In genomic region chr1:95233321-95233736, GRCh38 we compare ENCODE assay signal across 8 cellular contexts. TPM values are rescaled to one million over a fixed set of nuclear protein-coding genes. Genes with fewer than 3 reads are reported as not detected.
A peak's percentile ranks its signal among the peaks of the same experiment; 100 is the strongest.
DNase-seq lines count a peak whose midpoint lies in the region; ATAC-seq and TF ChIP-seq lines count a peak whose summit lies in the region.

No MANE protein-coding gene starts in this region.

- H3K9me3 Mint-ChIP-seq in activated naive CD4-positive, alpha-beta T cell treated with anti-CD3 and anti-CD28 coated beads for 36 hours: no peaks in the 10 kb centered on the region
- no peaks in the 10 kb centered on the region for H3K9me3 Mint-ChIP-seq in activated naive CD8-positive, alpha-beta T cell treated with anti-CD3 and anti-CD28 coated beads, Interleukin-2, amount 50 U/mL, for 24 hours

- ATAC-seq in activated naive CD8-positive, alpha-beta T cell treated with anti-CD3 and anti-CD28 coated beads, Interleukin-2, amount 50 U/mL, for 24 hours: no peak
- ATAC-seq in GM21576 (IDR thresholded peaks at IDR 0.05; ENCODE audit: unreplicated experiment) (no peak), GM18861 (IDR thresholded peaks at IDR 0.05; ENCODE audit: unreplicated experiment) (no peak)

- H3K4me3 ChIP-seq in retinal pigment epithelial cell (ENCODE audit: low read length): peak overlapping the region; percentile 59

- CTCF ChIA-PET in activated naive CD4-positive, alpha-beta T cell treated with anti-CD3 and anti-CD28 coated beads for 36 hours (lab: Charles Lee): interaction anchor here (0.6 to 2.5 kb wide), 18 partner anchors 10 to 379 kb away, joined by 3 to 18 read pairs (median 6); partner anchors contain the start of genes ALG14 and TLCD4

- no peak for DNase-seq in activated naive CD4-positive, alpha-beta T cell treated with anti-CD3 and anti-CD28 coated beads for 36 hours
- DNase-seq in activated naive CD4-positive, alpha-beta T cell (lab: John Stamatoyannopoulos, UW): no peak
- DNase-seq in activated naive CD8-positive, alpha-beta T cell treated with anti-CD3 and anti-CD28 coated beads, Interleukin-2, amount 50 U/mL, for 24 hours: no peak
- DNase-seq in hypothalamus (lab: John Stamatoyannopoulos, UW) (peak in 36 of 51 donors; percentile 6 to 87 (median 44)), retinal pigment epithelial cell (ENCODE audit: low read depth) (no peak)
- DNase-seq in activated effector memory CD4-positive, alpha-beta T cell treated with anti-CD3 and anti-CD28 coated beads, Interleukin-2, amount 50 U/mL, for 16 hours: no peak

- peaks cover 4% of the 10 kb centered on the region for H3K36me3 Mint-ChIP-seq in activated naive CD4-positive, alpha-beta T cell treated with anti-CD3 and anti-CD28 coated beads for 36 hours (ENCODE audit: low read depth)
- peaks cover 3% of the 10 kb centered on the region for H3K36me3 Mint-ChIP-seq in activated naive CD8-positive, alpha-beta T cell treated with anti-CD3 and anti-CD28 coated beads, Interleukin-2, amount 50 U/mL, for 24 hours (ENCODE audit: low read depth)

- H3K27ac Mint-ChIP-seq in activated naive CD4-positive, alpha-beta T cell treated with anti-CD3 and anti-CD28 coated beads for 36 hours: peak overlapping the region; percentile 36
- peak overlapping the region; percentile 83 for H3K27ac Mint-ChIP-seq in activated naive CD8-positive, alpha-beta T cell treated with anti-CD3 and anti-CD28 coated beads, Interleukin-2, amount 50 U/mL, for 24 hours

- peaks cover 5% of the 10 kb centered on the region for H3K27me3 Mint-ChIP-seq in activated naive CD4-positive, alpha-beta T cell treated with anti-CD3 and anti-CD28 coated beads for 36 hours (ENCODE audit: low read depth)
- H3K27me3 Mint-ChIP-seq in activated naive CD8-positive, alpha-beta T cell treated with anti-CD3 and anti-CD28 coated beads, Interleukin-2, amount 50 U/mL, for 24 hours: peaks cover 22% of the 10 kb centered on the region

- intact Hi-C loops in activated naive CD4-positive, alpha-beta T cell treated with anti-CD3 and anti-CD28 coated beads for 36 hours (cut with micrococcal nuclease): loop anchor here (5.0 kb wide), 2 partner anchors 1196 to 1489 kb away; partner anchors contain the start of gene PTBP2

- peak overlapping the region; percentile 90 for H3K4me3 Mint-ChIP-seq in activated naive CD4-positive, alpha-beta T cell treated with anti-CD3 and anti-CD28 coated beads for 36 hours
- peak overlapping the region; percentile 86 for H3K4me3 Mint-ChIP-seq in activated naive CD8-positive, alpha-beta T cell treated with anti-CD3 and anti-CD28 coated beads, Interleukin-2, amount 50 U/mL, for 24 hours

- TF ChIP-seq CTCF in retinal pigment epithelial cell (conservative IDR thresholded peaks at IDR 0.05; ENCODE audit: low read depth, low read length): no peak

- H3K4me1 Mint-ChIP-seq in activated naive CD4-positive, alpha-beta T cell treated with anti-CD3 and anti-CD28 coated beads for 36 hours (ENCODE audit: low read depth): peaks cover 34% of the 10 kb centered on the region
- H3K4me1 Mint-ChIP-seq in activated naive CD8-positive, alpha-beta T cell treated with anti-CD3 and anti-CD28 coated beads, Interleukin-2, amount 50 U/mL, for 24 hours: peaks cover 33% of the 10 kb centered on the region

RNA-seq across cellular contexts. Expression of gene RWDD3, which starts 0.7 kb away (rescaled TPM):
- 10 to 100 TPM; 11.4 to 12.4 TPM for total RNA-seq in activated naive CD4-positive, alpha-beta T cell treated with anti-CD3 and anti-CD28 coated beads for 36 hours

Comparison
In these comparisons a context has a peak if more than half of its experiments do, and no peak if none do; other contexts are left out.
1. DNase-seq: peak in hypothalamus (36 of 51); none in activated naive CD4-positive, alpha-beta T cell treated with anti-CD3 and anti-CD28 coated beads for 36 hours (single experiment), activated naive CD4-positive, alpha-beta T cell (0 of 4), activated naive CD8-positive, alpha-beta T cell treated with anti-CD3 and anti-CD28 coated beads, Interleukin-2, amount 50 U/mL, for 24 hours (single experiment), retinal pigment epithelial cell (single experiment) and activated effector memory CD4-positive, alpha-beta T cell treated with anti-CD3 and anti-CD28 coated beads, Interleukin-2, amount 50 U/mL, for 16 hours (single experiment).